In the genomic region with DNA sequence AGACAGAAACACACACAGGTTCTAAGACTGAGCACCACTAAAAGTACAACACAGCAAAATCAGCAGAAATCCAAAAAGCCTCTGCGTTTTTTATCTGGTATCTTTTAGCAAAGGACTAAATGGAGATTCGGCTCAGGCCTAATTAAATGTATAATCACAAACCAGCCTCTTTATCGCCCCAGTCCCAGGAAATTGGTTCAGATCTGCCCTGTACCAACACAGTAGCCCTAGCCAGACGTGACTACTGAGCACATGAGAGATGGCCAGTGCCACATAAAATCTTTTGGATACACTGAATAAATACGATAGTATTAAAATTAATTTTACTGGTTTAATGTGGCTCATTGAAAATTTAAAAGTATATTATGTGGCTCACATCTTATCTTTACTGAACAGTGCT, we compare ENCODE assay signal across 12 cellular contexts. TPM values are rescaled to one million over a fixed set of nuclear protein-coding genes. Genes with fewer than 3 reads are reported as not detected.
DNase-seq lines count a peak whose midpoint lies in the region; ATAC-seq and TF ChIP-seq lines count a peak whose summit lies in the region.
"Had no signal": no experiment of that assay in that cellular context is flagged by ENCODE, and none has a peak within 500 bp of the region (broad histone marks: within the 10 kb centered on the region; RNA-seq: fewer than 3 reads in every experiment).

No MANE protein-coding gene starts in this region.

- H3K27ac ChIP-seq in lower lobe of right lung (peak overlapping the region; percentile 44), tibial nerve (peak overlapping the region in 3 of 4 donors; percentile 52 to 96 (median 95))

- H3K9me3 Mint-ChIP-seq in activated T-cell treated with anti-CD3 and anti-CD28 coated beads, Interleukin-2, amount 50 U/mL, for 24 hours = no peaks in the 10 kb centered on the region
- H3K9me3 Mint-ChIP-seq in activated T-cell treated with anti-CD3 and anti-CD28 coated beads, Interleukin-2, amount 50 U/mL, for 4 hours = no peaks in the 10 kb centered on the region
- H3K9me3 Mint-ChIP-seq in activated CD8-positive, alpha-beta T cell treated with anti-CD3 and anti-CD28 coated beads, Interleukin-2, amount 10 ng/mL, durations not matched to agents 7 days and 5 days (ENCODE audit: insufficient read depth) = no peaks in the 10 kb centered on the region

- no peaks in the 10 kb centered on the region for H3K27me3 Mint-ChIP-seq in activated T-cell treated with anti-CD3 and anti-CD28 coated beads, Interleukin-2, amount 50 U/mL, for 24 hours
- H3K27me3 Mint-ChIP-seq in activated T-cell treated with anti-CD3 and anti-CD28 coated beads, Interleukin-2, amount 50 U/mL, for 4 hours (ENCODE audit: low read depth) = no peaks in the 10 kb centered on the region
- no peaks in the 10 kb centered on the region for H3K27me3 Mint-ChIP-seq in activated CD8-positive, alpha-beta T cell treated with anti-CD3 and anti-CD28 coated beads, Interleukin-2, amount 10 ng/mL, durations not matched to agents 7 days and 5 days (ENCODE audit: low read depth)

- no peak for ATAC-seq in activated T-cell treated with anti-CD3 and anti-CD28 coated beads, Interleukin-2, amount 50 U/mL, for 4 hours
- ATAC-seq in activated CD8-positive, alpha-beta T cell treated with anti-CD3 and anti-CD28 coated beads, Interleukin-2, amount 10 ng/mL, durations not matched to agents 7 days and 5 days = no peak
- ATAC-seq in lower lobe of right lung (no peak), GM21576 (IDR thresholded peaks at IDR 0.05; ENCODE audit: unreplicated experiment) (no peak), GM18870 (IDR thresholded peaks at IDR 0.05; ENCODE audit: unreplicated experiment) (no peak)

- intact Hi-C loops in lower lobe of right lung (cut with DNase I) = no loop called here

- peaks cover 16% of the 10 kb centered on the region for H3K36me3 Mint-ChIP-seq in activated T-cell treated with anti-CD3 and anti-CD28 coated beads, Interleukin-2, amount 50 U/mL, for 24 hours (ENCODE audit: low read depth)
- H3K36me3 Mint-ChIP-seq in activated T-cell treated with anti-CD3 and anti-CD28 coated beads, Interleukin-2, amount 50 U/mL, for 4 hours (ENCODE audit: insufficient read depth) = peaks cover 8% of the 10 kb centered on the region
- peaks cover 36% of the 10 kb centered on the region for H3K36me3 Mint-ChIP-seq in activated CD8-positive, alpha-beta T cell treated with anti-CD3 and anti-CD28 coated beads, Interleukin-2, amount 10 ng/mL, durations not matched to agents 7 days and 5 days (ENCODE audit: low read depth)

- no peak overlapping the region for H3K4me3 ChIP-seq in lower lobe of right lung
- no peak overlapping the region for H3K4me3 ChIP-seq in tibial nerve

- H3K4me1 ChIP-seq in lower lobe of right lung (peaks cover 95% of the 10 kb centered on the region), tibial nerve (peaks cover 0 to 98% (median 63%) of the 10 kb centered on the region in 4 donors)

- no peak for TF ChIP-seq POLR2A in tibial nerve (IDR thresholded peaks at IDR 0.05)

- H3K36me3 ChIP-seq in lower lobe of right lung (peaks cover 11% of the 10 kb centered on the region), tibial nerve (peaks cover 0 to 6% (median 0%) of the 10 kb centered on the region in 3 donors)

- POLR2A ChIA-PET in activated CD8-positive, alpha-beta T cell treated with anti-CD3 and anti-CD28 coated beads, Interleukin-2, amount 10 ng/mL, durations not matched to agents 7 days and 5 days (lab: Charles Lee) = no interaction called here

- TF ChIP-seq CTCF in lower lobe of right lung (IDR thresholded peaks at IDR 0.05) (no peak), tibial nerve (IDR thresholded peaks at IDR 0.05) (no peak)

- no peaks in the 10 kb centered on the region for H3K27me3 ChIP-seq in lower lobe of right lung (ENCODE audit: low read depth)
- H3K27me3 ChIP-seq in tibial nerve = no peaks in the 10 kb centered on the region

- CTCF ChIA-PET in activated CD8-positive, alpha-beta T cell treated with anti-CD3 and anti-CD28 coated beads, Interleukin-2, amount 10 ng/mL, durations not matched to agents 7 days and 5 days (lab: Charles Lee) = interaction anchor here (1.0 to 21.0 kb wide), 7 partner anchors 6 to 50 kb away, joined by 3 to 305 read pairs (median 8); partner anchors contain the start of gene TBC1D2B

- no peak overlapping the region for H3K4me3 Mint-ChIP-seq in activated T-cell treated with anti-CD3 and anti-CD28 coated beads, Interleukin-2, amount 50 U/mL, for 24 hours
- H3K4me3 Mint-ChIP-seq in activated T-cell treated with anti-CD3 and anti-CD28 coated beads, Interleukin-2, amount 50 U/mL, for 4 hours = no peak overlapping the region
- no peak overlapping the region for H3K4me3 Mint-ChIP-seq in activated CD8-positive, alpha-beta T cell treated with anti-CD3 and anti-CD28 coated beads, Interleukin-2, amount 10 ng/mL, durations not matched to agents 7 days and 5 days

- peaks cover 89% of the 10 kb centered on the region for H3K4me1 Mint-ChIP-seq in activated T-cell treated with anti-CD3 and anti-CD28 coated beads, Interleukin-2, amount 50 U/mL, for 24 hours (ENCODE audit: low read depth)
- peaks cover 85% of the 10 kb centered on the region for H3K4me1 Mint-ChIP-seq in activated T-cell treated with anti-CD3 and anti-CD28 coated beads, Interleukin-2, amount 50 U/mL, for 4 hours (ENCODE audit: low read depth)
- peaks cover 81% of the 10 kb centered on the region for H3K4me1 Mint-ChIP-seq in activated CD8-positive, alpha-beta T cell treated with anti-CD3 and anti-CD28 coated beads, Interleukin-2, amount 10 ng/mL, durations not matched to agents 7 days and 5 days (ENCODE audit: low read depth)

- TF ChIP-seq EP300 in tibial nerve (IDR thresholded peaks at IDR 0.05) = no peak

- no peaks in the 10 kb centered on the region for H3K9me3 ChIP-seq in lower lobe of right lung
- no peaks in the 10 kb centered on the region for H3K9me3 ChIP-seq in tibial nerve

- DNase-seq in activated T-cell treated with anti-CD3 and anti-CD28 coated beads, Interleukin-2, amount 50 U/mL, for 24 hours = no peak
- no peak for DNase-seq in activated T-cell treated with anti-CD3 and anti-CD28 coated beads, Interleukin-2, amount 50 U/mL, for 4 hours
- no peak for DNase-seq in activated CD8-positive, alpha-beta T cell treated with anti-CD3 and anti-CD28 coated beads, Interleukin-2, amount 10 ng/mL, durations not matched to agents 7 days and 5 days
- DNase-seq in lower lobe of right lung (no peak), tibial nerve (ENCODE audit: low spot score in 2 of 2) (no peak), H4 (ENCODE audit: low spot score) (no peak)
- DNase-seq: foreskin fibroblast, NCI-H1436 treated with DMSO at 0.1 percent for 48 hours had no signal

- WGBS in tibial nerve, 2 donors = 82 to 88% methylated on average over 5 of the region's 5 CpGs

- H3K27ac Mint-ChIP-seq in activated T-cell treated with anti-CD3 and anti-CD28 coated beads, Interleukin-2, amount 50 U/mL, for 24 hours = peak overlapping the region; percentile 91
- H3K27ac Mint-ChIP-seq in activated CD8-positive, alpha-beta T cell treated with anti-CD3 and anti-CD28 coated beads, Interleukin-2, amount 10 ng/mL, durations not matched to agents 7 days and 5 days = peak overlapping the region; percentile 19
- H3K27ac Mint-ChIP-seq: progenitor cell of endocrine pancreas had no signal

RNA-seq across cellular contexts. Expression of gene TBC1D2B, which starts 19.7 kb away (rescaled TPM):
- 10 to 100 TPM; 22.8 to 24.9 (median 24.0) TPM for total RNA-seq in activated T-cell treated with anti-CD3 and anti-CD28 coated beads, Interleukin-2, amount 50 U/mL, for 4 hours
- total RNA-seq in activated CD8-positive, alpha-beta T cell treated with anti-CD3 and anti-CD28 coated beads, Interleukin-2, amount 10 ng/mL, durations not matched to agents 7 days and 5 days = 100 to 1,000 TPM; 109 to 119 TPM
- 69.8 TPM for total RNA-seq in lower lobe of right lung
- total RNA-seq in tibial nerve = 100 to 1,000 TPM in 2 of 4 donors, 10 to 100 TPM in 2; 64.5 to 127 (median 94.5) TPM
- total RNA-seq in H4 (2014; rRNA removed; shearing (Covaris generic)) = 12.3 and 13.8 TPM in 2 replicates

RNA-seq across cellular contexts. Expression of gene SH2D7, which starts 34.6 kb away (rescaled TPM):
- total RNA-seq in activated T-cell treated with anti-CD3 and anti-CD28 coated beads, Interleukin-2, amount 50 U/mL, for 4 hours = not detected
- under 1 TPM; 0.29 to 0.31 TPM for total RNA-seq in activated CD8-positive, alpha-beta T cell treated with anti-CD3 and anti-CD28 coated beads, Interleukin-2, amount 10 ng/mL, durations not matched to agents 7 days and 5 days
- total RNA-seq in lower lobe of right lung (not detected), tibial nerve (not detected)
- not detected in 2 replicates for total RNA-seq in H4 (2014; rRNA removed; shearing (Covaris generic))
- total RNA-seq: chondrocyte, progenitor cell of endocrine pancreas had no signal
